In the genomic region with DNA sequence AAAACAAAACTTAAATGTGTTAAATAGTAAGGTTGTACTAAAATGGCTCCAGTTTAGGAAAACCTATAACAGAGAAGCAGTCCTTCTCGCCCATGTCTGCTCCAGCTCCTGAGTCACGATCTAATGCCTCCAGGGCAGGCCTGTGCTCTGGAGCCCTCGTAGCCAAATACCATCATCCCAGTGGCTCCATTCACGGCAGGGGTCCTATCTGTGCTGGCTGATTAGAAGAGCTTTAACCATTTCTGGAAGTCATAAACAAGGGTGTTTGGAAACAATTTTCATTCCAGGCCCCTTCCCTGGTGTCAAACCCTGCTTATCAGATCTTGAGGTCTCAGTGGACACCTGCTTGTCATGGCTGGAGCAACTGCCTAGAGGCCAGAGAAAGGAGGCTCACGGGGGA, we compare ENCODE assay signal across 33 cellular contexts.
DNase-seq lines count a peak whose midpoint lies in the region; TF ChIP-seq lines count a peak whose summit lies in the region.
"Had no signal": no experiment of that assay in that cellular context is flagged by ENCODE, and none has a peak within 500 bp of the region (broad histone marks: within the 10 kb centered on the region; RNA-seq: fewer than 3 reads in every experiment).

No MANE protein-coding gene starts in this region.

- POLR2A ChIA-PET in PC-9 (lab: Charles Lee; ENCODE audit: unreplicated experiment) = no interaction called here

- no TSS peak for BruUV-seq in PC-9 (replicated peaks; lab: Mats Ljungman, UMichigan)

- DNase-seq in EL = peak; percentile 78
- DNase-seq in PC-9 = peak in 1 of 2 experiments; percentile 19
- DNase-seq in epithelial cell of esophagus (ENCODE audit: low read depth) = peak; percentile 42
- no peak for DNase-seq in type B pancreatic cell (ENCODE audit: extremely low spot score, unreplicated experiment)
- DNase-seq in activated CD4-positive, alpha-beta T cell treated with anti-CD3 and anti-CD28 coated beads, Interleukin-2, amount 50 U/mL, for 48 hours = no peak
- DNase-seq in stimulated activated CD4-positive, alpha-beta T cell treated with anti-CD3 and anti-CD28 coated beads, Interleukin-15, amount 100 ng/mL, for 24 hours = no peak
- DNase-seq in NCI-H2029 treated with DMSO at 0.1 percent for 48 hours (lab: John Stamatoyannopoulos, UW) = no peak
- DNase-seq: activated CD4-positive, alpha-beta T cell treated with anti-CD3 and anti-CD28 coated beads for 4 hours; activated naive CD8-positive, alpha-beta T cell treated with anti-CD3 and anti-CD28 coated beads, Interleukin-2, amount 10 ng/mL, durations not matched to agents 7 days and 5 days; activated T-cell treated with anti-CD3 and anti-CD28 coated beads for 4 hours; aorta; colonic mucosa; DMS79 treated with DMSO at 0.1 percent for 48 hours; effector CD4-positive, alpha-beta T cell; hippocampal formation; NCI-H1417; NCI-H2081 treated with DMSO at 0.1 percent for 48 hours; NCI-H2227 treated with DMSO at 0.1 percent for 48 hours; NCI-H526; NK-92 treated with Interleukin-12 subunit alpha and Interleukin-12 subunit beta, amount 100 ng/mL, for 24 hours; ovary; retina; SHP77 treated with DMSO at 0.1 percent for 48 hours; stimulated activated CD8-positive, alpha-beta memory T cell treated with anti-CD3 and anti-CD28 coated beads, Interleukin-4, amount 100 ng/mL, for 48 hours; stimulated activated naive CD8-positive, alpha-beta T cell treated with anti-CD3 and anti-CD28 coated beads, Interleukin-15, amount 100 ng/mL, for 72 hours; SW 1271; WERI-Rb-1 had no signal

- peaks cover 72% of the 10 kb centered on the region for H3K4me1 Mint-ChIP-seq in type B pancreatic cell (ENCODE audit: unreplicated experiment)
- H3K4me1 Mint-ChIP-seq: activated naive CD8-positive, alpha-beta T cell treated with anti-CD3 and anti-CD28 coated beads, Interleukin-2, amount 10 ng/mL, durations not matched to agents 7 days and 5 days; neural crest cell; stimulated activated naive CD8-positive, alpha-beta T cell treated with anti-CD3 and anti-CD28 coated beads, Interleukin-15, amount 100 ng/mL, for 72 hours had no signal

- no peak for TF ChIP-seq CTCF in PC-9 (conservative IDR thresholded peaks at IDR 0.05)
- TF ChIP-seq CTCF in epithelial cell of esophagus (IDR thresholded peaks at IDR 0.05; ENCODE audit: insufficient read depth, low read depth, low read length, missing control alignments) = no peak
- TF ChIP-seq CTCF in type B pancreatic cell (conservative IDR thresholded peaks at IDR 0.05) = no peak

- peaks cover 87% of the 10 kb centered on the region for H3K4me1 ChIP-seq in PC-9 (replicated peaks; ENCODE audit: insufficient read depth)

- no peaks in the 10 kb centered on the region for H3K36me3 ChIP-seq in PC-9 (ENCODE audit: low read depth)
- H3K36me3 ChIP-seq: cardiac muscle cell, colonic mucosa, ovary, thoracic aorta, WERI-Rb-1 had no signal

- no peaks in the 10 kb centered on the region for H3K27me3 ChIP-seq in PC-9 (ENCODE audit: insufficient read depth, low read depth)
- H3K27me3 ChIP-seq: cardiac muscle cell, colonic mucosa, ovary had no signal

- H4K20me1 ChIP-seq in PC-9 (ENCODE audit: insufficient read depth) = no peaks in the 10 kb centered on the region

- intact Hi-C loops in PC-9 (cut with micrococcal nuclease; ENCODE audit: unreplicated experiment) = no loop called here

- no peaks in the 10 kb centered on the region for H3K27me3 Mint-ChIP-seq in type B pancreatic cell

- H3K4me3 ChIP-seq in PC-9 (no peak overlapping the region), epithelial cell of esophagus (ENCODE audit: low read length) (no peak overlapping the region)
- H3K4me3 ChIP-seq: cardiac muscle cell, colonic mucosa, K562, lung, ovary, smooth muscle cell, thoracic aorta had no signal

- H3K79me2 ChIP-seq in PC-9 (ENCODE audit: low read depth) = peaks cover 96% of the 10 kb centered on the region

- no peaks in the 10 kb centered on the region for H3K9me3 ChIP-seq in PC-9 (ENCODE audit: insufficient read depth, low read depth)
- H3K9me3 ChIP-seq: colonic mucosa, ovary, thoracic aorta had no signal

- peak overlapping the region; percentile 97 for H3K27ac Mint-ChIP-seq in type B pancreatic cell
- H3K27ac Mint-ChIP-seq: activated naive CD8-positive, alpha-beta T cell treated with anti-CD3 and anti-CD28 coated beads, Interleukin-2, amount 10 ng/mL, durations not matched to agents 7 days and 5 days; stimulated activated naive CD8-positive, alpha-beta T cell treated with anti-CD3 and anti-CD28 coated beads, Interleukin-15, amount 100 ng/mL, for 72 hours had no signal

- peaks cover 17% of the 10 kb centered on the region for H3K36me3 Mint-ChIP-seq in type B pancreatic cell
- H3K36me3 Mint-ChIP-seq: activated naive CD8-positive, alpha-beta T cell treated with anti-CD3 and anti-CD28 coated beads, Interleukin-2, amount 10 ng/mL, durations not matched to agents 7 days and 5 days had no signal

- CTCF ChIA-PET in PC-9 (lab: Charles Lee) = interaction anchor here (0.6 kb wide), 1 partner anchor 13 kb away, joined by 6 read pairs; no protein-coding TSS in a partner anchor

- no peak overlapping the region for H2AFZ ChIP-seq in PC-9

- no peaks in the 10 kb centered on the region for H3K9me3 Mint-ChIP-seq in type B pancreatic cell
- H3K9me3 Mint-ChIP-seq: activated naive CD8-positive, alpha-beta T cell treated with anti-CD3 and anti-CD28 coated beads, Interleukin-2, amount 10 ng/mL, durations not matched to agents 7 days and 5 days; neural crest cell; stimulated activated naive CD8-positive, alpha-beta T cell treated with anti-CD3 and anti-CD28 coated beads, Interleukin-15, amount 100 ng/mL, for 72 hours had no signal

- H3K4me3 Mint-ChIP-seq in type B pancreatic cell = peak overlapping the region; percentile 15
- H3K4me3 Mint-ChIP-seq: activated naive CD8-positive, alpha-beta T cell treated with anti-CD3 and anti-CD28 coated beads, Interleukin-2, amount 10 ng/mL, durations not matched to agents 7 days and 5 days; neural crest cell; stimulated activated naive CD8-positive, alpha-beta T cell treated with anti-CD3 and anti-CD28 coated beads, Interleukin-15, amount 100 ng/mL, for 72 hours had no signal

- peaks cover 45% of the 10 kb centered on the region for H3F3A ChIP-seq in PC-9 (ENCODE audit: insufficient read depth, low read depth)

- no peak overlapping the region; the same call in 1 of the 2 replicates for H3K4me2 ChIP-seq in PC-9
- H3K4me2 ChIP-seq: smooth muscle cell had no signal

- H3K27ac ChIP-seq in PC-9 = peak overlapping the region; percentile 88
- H3K27ac ChIP-seq: cardiac muscle cell, ovary, thoracic aorta, WERI-Rb-1 had no signal

- no peaks in the 10 kb centered on the region for H3K9me2 ChIP-seq in PC-9 (ENCODE audit: insufficient read depth)

Comparison
In these comparisons a context has a peak if more than half of its experiments do, and no peak if none do; other contexts are left out.
1. DNase-seq: peak in EL (single experiment) and epithelial cell of esophagus (single experiment); none in type B pancreatic cell (single experiment), activated CD4-positive, alpha-beta T cell treated with anti-CD3 and anti-CD28 coated beads, Interleukin-2, amount 50 U/mL, for 48 hours (0 of 2), stimulated activated CD4-positive, alpha-beta T cell treated with anti-CD3 and anti-CD28 coated beads, Interleukin-15, amount 100 ng/mL, for 24 hours (single experiment) and NCI-H2029 treated with DMSO at 0.1 percent for 48 hours (single experiment).